Comparison of ENCODE assay signal across 1 cellular context in the genomic region with DNA sequence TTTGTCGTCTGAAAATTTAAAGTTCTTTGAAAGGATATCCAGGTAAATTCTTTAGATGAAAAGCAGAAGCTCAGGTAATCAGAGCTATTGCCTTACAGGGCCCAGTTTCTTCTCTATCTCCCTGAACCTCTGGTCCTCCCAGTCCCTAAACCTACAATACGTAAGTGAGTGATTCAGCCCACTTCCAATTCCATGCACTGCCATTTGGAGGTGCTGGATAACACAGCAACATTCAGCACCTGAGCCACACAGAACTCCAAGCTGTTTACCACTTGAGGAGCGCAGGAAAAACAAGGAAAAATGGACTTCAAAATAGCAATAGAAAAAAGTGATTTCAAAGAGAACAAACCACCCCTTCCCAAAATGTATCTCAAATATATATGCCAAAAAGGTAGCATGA.
TF ChIP-seq lines count a peak whose summit lies in the region.

No MANE protein-coding gene starts in this region.

TF ChIP-seq in HCT116, 20 proteins besides CTCF, POLR2A, EP300 and RAD21 (continued from another document):
- TF ChIP-seq REST (IDR thresholded peaks at IDR 0.05; ENCODE audit: low read depth) (no peak), SRF (IDR thresholded peaks at IDR 0.05; ENCODE audit: low read depth) (no peak), YY1 (IDR thresholded peaks at IDR 0.05; ENCODE audit: extremely low read depth, insufficient replicate concordance, low read depth, low read length) (no peak), TCF7L2 (IDR thresholded peaks at IDR 0.05; ENCODE audit: borderline replicate concordance, extremely low read depth, insufficient read depth, insufficient read length) (no peak), SP1 (IDR thresholded peaks at IDR 0.05; ENCODE audit: low read depth) (no peak), ZFX (IDR thresholded peaks at IDR 0.05) (no peak), ELF1 (IDR thresholded peaks at IDR 0.05; ENCODE audit: borderline replicate concordance, low read depth) (no peak), EZH2 (IDR thresholded peaks at IDR 0.05) (no peak)
- TF ChIP-seq, protein P1, sequence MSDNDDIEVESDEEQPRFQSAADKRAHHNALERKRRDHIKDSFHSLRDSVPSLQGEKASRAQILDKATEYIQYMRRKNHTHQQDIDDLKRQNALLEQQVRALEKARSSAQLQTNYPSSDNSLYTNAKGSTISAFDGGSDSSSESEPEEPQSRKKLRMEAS (IDR thresholded peaks at IDR 0.05), result no peak
